Comparison of ENCODE assay signal across 18 cellular contexts in the genomic region with DNA sequence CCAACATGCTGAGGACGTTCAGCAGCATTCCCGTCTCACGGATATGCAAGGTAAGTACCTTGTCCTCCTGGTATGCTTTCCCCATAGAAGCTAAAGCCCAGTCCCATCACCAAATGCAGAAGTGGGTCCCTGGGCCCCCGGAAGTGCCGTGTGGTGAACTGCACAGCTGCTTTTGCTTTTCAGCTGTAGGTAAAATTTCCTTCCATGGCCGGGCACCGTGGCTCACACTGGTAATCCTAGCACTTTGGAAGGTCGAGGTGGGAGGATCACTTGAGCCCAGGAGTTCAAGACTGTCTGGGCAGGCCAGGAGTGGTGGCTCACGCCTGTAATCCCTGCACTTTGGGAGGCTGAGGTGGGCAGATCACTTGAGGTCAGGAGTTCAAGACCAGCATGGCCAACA. TPM values are rescaled to one million over a fixed set of nuclear protein-coding genes. Genes with fewer than 3 reads are reported as not detected.
DNase-seq lines count a peak whose midpoint lies in the region; ATAC-seq and TF ChIP-seq lines count a peak whose summit lies in the region.
"Had no signal": no experiment of that assay in that cellular context is flagged by ENCODE, and none has a peak within 500 bp of the region (broad histone marks: within the 10 kb centered on the region; RNA-seq: fewer than 3 reads in every experiment).

No MANE protein-coding gene starts in this region.

- H3K4me3 Mint-ChIP-seq in T-helper 17 cell (peak overlapping the region; percentile 31), endothelial cell (ENCODE audit: unreplicated experiment) (no peak overlapping the region)
- H3K4me3 Mint-ChIP-seq: CD4-positive, CD25-positive, alpha-beta regulatory T cell had no signal

- peaks cover 89% of the 10 kb centered on the region for H3K36me3 ChIP-seq in left ventricle myocardium inferior
- H3K36me3 ChIP-seq in skeletal muscle tissue (ENCODE audit: control insufficient read depth in 3 of 3, insufficient read depth in 3 of 3, low read length in 3 of 3), result peaks cover 67 to 73% (median 70%) of the 10 kb centered on the region in 3 donors
- H3K36me3 ChIP-seq in mesendoderm (ENCODE audit: control insufficient read depth, insufficient read depth, low read length), result peaks cover 44% of the 10 kb centered on the region

- H3K18ac ChIP-seq in mesendoderm (ENCODE audit: low read length), result no peak overlapping the region

- H3K4me1 ChIP-seq in left ventricle myocardium inferior, result peaks cover 36% of the 10 kb centered on the region
- H3K4me1 ChIP-seq in skeletal muscle tissue (ENCODE audit: control insufficient read depth in 3 of 3, insufficient read depth in 3 of 3, low read length in 3 of 3), result peaks cover 20 to 31% (median 21%) of the 10 kb centered on the region in 3 donors
- H3K4me1 ChIP-seq in mesendoderm (ENCODE audit: control insufficient read depth, low read depth, low read length), result no peaks in the 10 kb centered on the region
- H3K4me1 ChIP-seq: HAP-1 had no signal

- H3K27me3 Mint-ChIP-seq in T-helper 17 cell (no peaks in the 10 kb centered on the region), endothelial cell (ENCODE audit: unreplicated experiment) (peaks cover 4% of the 10 kb centered on the region)
- H3K27me3 Mint-ChIP-seq: CD4-positive, CD25-positive, alpha-beta regulatory T cell had no signal

- H3K4me1 Mint-ChIP-seq in T-helper 17 cell (no peaks in the 10 kb centered on the region), endothelial cell (ENCODE audit: unreplicated experiment) (no peaks in the 10 kb centered on the region)
- H3K4me1 Mint-ChIP-seq: CD4-positive, CD25-positive, alpha-beta regulatory T cell had no signal

- TF ChIP-seq CTCF in left ventricle myocardium inferior (IDR thresholded peaks at IDR 0.05; ENCODE audit: borderline replicate concordance), result no peak
- no peak for TF ChIP-seq CTCF in endothelial cell (IDR thresholded peaks at IDR 0.05; ENCODE audit: unreplicated experiment)

- H3K36me3 Mint-ChIP-seq in T-helper 17 cell (ENCODE audit: low read depth) (peaks cover 7% of the 10 kb centered on the region), endothelial cell (ENCODE audit: low read depth, unreplicated experiment) (peaks cover 57% of the 10 kb centered on the region)

- H4K8ac ChIP-seq in mesendoderm (ENCODE audit: low read depth, low read length), result no peak overlapping the region

- H3K9me3 ChIP-seq in left ventricle myocardium inferior (replicated peaks), result no peaks in the 10 kb centered on the region
- no peaks in the 10 kb centered on the region for H3K9me3 ChIP-seq in T-helper 17 cell (ENCODE audit: control insufficient read depth, low read length, poor library complexity, severe bottlenecking)
- no peaks in the 10 kb centered on the region for H3K9me3 ChIP-seq in skeletal muscle tissue (ENCODE audit: control insufficient read depth in 3 of 3, low read length in 3 of 3)
- H3K9me3 ChIP-seq: BLaER1 treated with 17β-estradiol and CSF1 and Interleukin-3, amounts not matched to agents 10 nM and 100 nM; HAP-1 had no signal

- no peak overlapping the region for H4K5ac ChIP-seq in mesendoderm (ENCODE audit: low read length)

- DNase-seq in left ventricle myocardium inferior (no peak), cardiac septum (ENCODE audit: low spot score) (no peak), T-helper 17 cell (no peak), endothelial cell (ENCODE audit: low spot score) (no peak), mesendoderm (no peak)
- DNase-seq: ACHN; Calu3; CD4-positive, CD25-positive, alpha-beta regulatory T cell; DMS 273 treated with DMSO at 0.1 percent for 48 hours; DMS79; GOT3 had no signal

- WGBS in mesendoderm (ENCODE audit: extremely low coverage, insufficient coverage, low lambda C conversion rate), result no CpG with 5 or more reads among the region's 9 CpGs

- H2BK5ac ChIP-seq in mesendoderm (ENCODE audit: low read length), result no peak overlapping the region

- no peaks in the 10 kb centered on the region for H3K79me1 ChIP-seq in mesendoderm (ENCODE audit: low read length)

- no peak overlapping the region for H2BK120ac ChIP-seq in mesendoderm (ENCODE audit: low read depth, low read length)

- no peaks in the 10 kb centered on the region for H3K27me3 ChIP-seq in left ventricle myocardium inferior (ENCODE audit: low read depth)
- no peaks in the 10 kb centered on the region for H3K27me3 ChIP-seq in skeletal muscle tissue (ENCODE audit: control insufficient read depth in 3 of 3, insufficient read depth in 3 of 3, low read length in 3 of 3)
- no peaks in the 10 kb centered on the region for H3K27me3 ChIP-seq in mesendoderm (ENCODE audit: insufficient read depth, low read length, poor library complexity)
- H3K27me3 ChIP-seq: BLaER1 treated with 17β-estradiol and CSF1 and Interleukin-3, amounts not matched to agents 10 nM and 100 nM had no signal

- no peak overlapping the region for H3K4me3 ChIP-seq in left ventricle myocardium inferior
- H3K4me3 ChIP-seq in skeletal muscle tissue (ENCODE audit: low read length in 3 of 3), result no peak overlapping the region
- H3K4me3 ChIP-seq in mesendoderm (ENCODE audit: low read length), result no peak overlapping the region
- H3K4me3 ChIP-seq: BLaER1 treated with 17β-estradiol and CSF1 and Interleukin-3, amounts not matched to agents 10 nM and 100 nM; GM12878; HAP-1 had no signal

- no peak overlapping the region for H3K4me2 ChIP-seq in mesendoderm (ENCODE audit: low read length)
- H3K4me2 ChIP-seq: BLaER1 treated with 17β-estradiol and CSF1 and Interleukin-3, amounts not matched to agents 10 nM and 100 nM had no signal

- H3K27ac Mint-ChIP-seq in T-helper 17 cell (no peak overlapping the region), endothelial cell (ENCODE audit: unreplicated experiment) (peak overlapping the region; percentile 74)

- no peaks in the 10 kb centered on the region for H3K79me2 ChIP-seq in mesendoderm (ENCODE audit: control insufficient read depth, insufficient read depth, low read length)

- no peak for ATAC-seq in T-helper 17 cell
- ATAC-seq in GM21360 (IDR thresholded peaks at IDR 0.05; ENCODE audit: unreplicated experiment), result no peak
- ATAC-seq in HG03025 (IDR thresholded peaks at IDR 0.05; ENCODE audit: low FRiP score, unreplicated experiment), result no peak
- ATAC-seq: GM12878 had no signal

- H3K9ac ChIP-seq in skeletal muscle tissue (ENCODE audit: low read depth in 1 of 3, low read length in 3 of 3) (no peak overlapping the region), mesendoderm (ENCODE audit: low read length) (no peak overlapping the region)
- H3K9ac ChIP-seq: BLaER1 treated with 17β-estradiol and CSF1 and Interleukin-3, amounts not matched to agents 10 nM and 100 nM had no signal

- no peak overlapping the region for H3K23ac ChIP-seq in mesendoderm (ENCODE audit: low read length)

- no peak overlapping the region for H3K4ac ChIP-seq in mesendoderm (ENCODE audit: low read depth, low read length)

- no peak overlapping the region for H3K56ac ChIP-seq in mesendoderm (ENCODE audit: low read length)

- no peaks in the 10 kb centered on the region for H3K9me3 Mint-ChIP-seq in endothelial cell (ENCODE audit: unreplicated experiment)
- H3K9me3 Mint-ChIP-seq: CD4-positive, CD25-positive, alpha-beta regulatory T cell had no signal

- H3K27ac ChIP-seq in left ventricle myocardium inferior (replicated peaks) (peak overlapping the region; percentile 78), skeletal muscle tissue (ENCODE audit: low read depth, low read length) (peak overlapping the region; percentile 70), mesendoderm (ENCODE audit: low read depth, low read length) (no peak overlapping the region)
- H3K27ac ChIP-seq: HL-60 had no signal

- intact Hi-C loops in left ventricle myocardium inferior (cut with micrococcal nuclease), result no loop called here
- intact Hi-C loops in cardiac septum (cut with DNase I), result no loop called here

- no peak overlapping the region for H2BK15ac ChIP-seq in mesendoderm (replicated peaks; ENCODE audit: low read depth)

- H2AK5ac ChIP-seq in mesendoderm (ENCODE audit: low read length), result no peak overlapping the region

RNA-seq across cellular contexts. Expression of gene HSP90AA1, which starts 44.1 kb away (rescaled TPM):
- total RNA-seq in left ventricle myocardium inferior (423 TPM), cardiac septum (475 TPM), T-helper 17 cell (100 to 1,000 TPM; 514 to 570 TPM), endothelial cell (ENCODE audit: unreplicated experiment) (246 TPM), skeletal muscle tissue (74.6 TPM)
- polyA plus RNA-seq in mesendoderm (2013, experiment 1 of 2), result 1,232 TPM
- 1,230 TPM for polyA plus RNA-seq in mesendoderm (2013, experiment 2 of 2)
